ENCODE assay signal across 8 cellular contexts in the genomic region with DNA sequence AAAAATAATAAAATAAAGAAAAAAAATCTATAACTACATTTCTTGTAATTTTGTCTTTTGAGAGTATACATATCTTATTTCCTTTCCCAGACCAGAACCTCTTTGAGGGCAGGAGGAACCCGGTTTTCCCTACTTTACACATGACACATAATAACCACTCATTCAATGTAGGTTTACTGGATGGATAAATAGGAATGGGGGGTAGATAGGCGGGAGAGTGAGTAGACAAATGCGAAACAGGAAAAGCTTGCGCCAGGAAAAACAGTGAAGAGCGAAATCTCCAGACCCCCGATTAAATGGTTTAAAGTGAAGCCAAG. TPM values are rescaled to one million over a fixed set of nuclear protein-coding genes. Genes with fewer than 3 reads are reported as not detected.
DNase-seq lines count a peak whose midpoint lies in the region; ATAC-seq and TF ChIP-seq lines count a peak whose summit lies in the region.
"Had no signal": no experiment of that assay in that cellular context is flagged by ENCODE, and none has a peak within 500 bp of the region (broad histone marks: within the 10 kb centered on the region; RNA-seq: fewer than 3 reads in every experiment).

No MANE protein-coding gene starts in this region.

- H2AK9ac ChIP-seq in IMR-90 (replicated peaks; ENCODE audit: low read depth, low read length, poor library complexity), result peak overlapping the region; percentile 56

- peak overlapping the region; percentile 99 for H3K4ac ChIP-seq in IMR-90 (ENCODE audit: low read depth, low read length)

- H3K9me3 ChIP-seq in IMR-90 (ENCODE audit: control insufficient read depth, insufficient read depth, low read length), result no peaks in the 10 kb centered on the region

- peak overlapping the region; percentile 87 for H4K5ac ChIP-seq in IMR-90 (ENCODE audit: low read depth, low read length)

- peaks cover 36% of the 10 kb centered on the region for H4K20me1 ChIP-seq in IMR-90 (ENCODE audit: insufficient read depth, low read length)

- peak overlapping the region; percentile 88; the same call in 1 of the 2 replicates for H3K23ac ChIP-seq in IMR-90 (ENCODE audit: low read depth, low read length)

- DNase-seq in IMR-90, result no peak
- no peak for DNase-seq in astrocyte of the cerebellum (ENCODE audit: low read depth)
- no peak for DNase-seq in left colon
- no peak for DNase-seq in hypothalamus (lab: John Stamatoyannopoulos, UW)
- DNase-seq in GM10266 (ENCODE audit: extremely low spot score), result no peak
- no peak for DNase-seq in OCI-M2 (lab: John Stamatoyannopoulos, UW; ENCODE audit: unreplicated experiment)

- H3K4me1 ChIP-seq in IMR-90 (ENCODE audit: control insufficient read depth, insufficient read depth, low read length), result no peaks in the 10 kb centered on the region

- H3K4me2 ChIP-seq in IMR-90 (ENCODE audit: low read depth, low read length), result peak overlapping the region; percentile 87

- H4K8ac ChIP-seq in IMR-90 (ENCODE audit: low read depth in 2 of 2, low read length in 2 of 2), result peak overlapping the region; percentile 69 to 99

- H3K27ac ChIP-seq in IMR-90 (ENCODE audit: insufficient read depth, low read length), result peak overlapping the region; percentile 92
- H3K27ac ChIP-seq in temporal lobe (ENCODE audit: low read depth, low read length), result peak overlapping the region; percentile 85

- H2BK120ac ChIP-seq in IMR-90 (ENCODE audit: low read depth, low read length), result no peak overlapping the region

- ATAC-seq in IMR-90 (ENCODE audit: low read depth), result peak; percentile 12
- peak; percentile 11 for ATAC-seq in left colon

- no peak overlapping the region for H2AK5ac ChIP-seq in IMR-90 (ENCODE audit: low read depth, low read length)

- POLR2A ChIA-PET in IMR-90 (lab: Charles Lee; ENCODE audit: unreplicated experiment), result no interaction called here

- H2BK15ac ChIP-seq in IMR-90 (ENCODE audit: low read depth, low read length), result no peak overlapping the region; the same call in 2 of the 3 replicates

- CTCF ChIA-PET in IMR-90 (lab: Yijun Ruan, JAX), result no interaction called here

- H2BK5ac ChIP-seq in IMR-90 (ENCODE audit: low read depth, low read length, poor library complexity, severe bottlenecking), result peak overlapping the region; percentile 99

- in situ Hi-C loops in IMR-90 (cut with MboI; ENCODE audit: low sequenced_read_pairs), result no loop called here
- in situ Hi-C loops in astrocyte of the cerebellum (cut with HindIII; ENCODE audit: low sequenced_read_pairs), result no loop called here

- peak overlapping the region; percentile 95 for H3K56ac ChIP-seq in IMR-90 (ENCODE audit: extremely low read depth, insufficient read depth, low read length)

- no peaks in the 10 kb centered on the region for H3K27me3 ChIP-seq in IMR-90 (ENCODE audit: control insufficient read depth, insufficient read depth, low read length)

- no TSS peak for BruUV-seq in IMR-90 (replicated peaks; lab: Mats Ljungman, UMichigan)

- peak overlapping the region; percentile 99 for H3K14ac ChIP-seq in IMR-90 (replicated peaks; ENCODE audit: low read depth, low read length)

- dilution Hi-C loops in IMR-90 (cut with HindIII; ENCODE audit: low sequenced_read_pairs, unreplicated experiment), result no loop called here

- H3K9me1 ChIP-seq in IMR-90 (ENCODE audit: insufficient read depth, low read length), result peaks cover under 1% of the 10 kb centered on the region

- peak overlapping the region; percentile 97 for H2AFZ ChIP-seq in IMR-90 (replicated peaks; ENCODE audit: low read length, poor library complexity)

- TF ChIP-seq CTCF in IMR-90 (conservative IDR thresholded peaks at IDR 0.05; ENCODE audit: low read depth, low read length) (no peak), astrocyte of the cerebellum (IDR thresholded peaks at IDR 0.05; ENCODE audit: low read depth, low read length, missing control alignments) (no peak), GM10266 (IDR thresholded peaks at IDR 0.05; ENCODE audit: control insufficient read depth, insufficient read depth, low read depth, missing control alignments) (no peak)

- no peaks in the 10 kb centered on the region for H3K36me3 ChIP-seq in IMR-90 (ENCODE audit: control insufficient read depth, insufficient read depth, low read length)

- H3K9ac ChIP-seq in IMR-90 (ENCODE audit: low read depth, low read length), result peak overlapping the region; percentile 94

- peak overlapping the region; percentile 100 for H4K91ac ChIP-seq in IMR-90 (ENCODE audit: insufficient read depth, low read depth, low read length)

- WGBS in IMR-90 (ENCODE audit: extremely low coverage in 2 of 2, insufficient read length in 1 of 2), 2 experiments, result 0% methylated on average over 5 of the region's 6 CpGs; no CpG with 5 or more reads in 1 of the 2 experiments

- peak overlapping the region; percentile 84 for H3K4me3 ChIP-seq in IMR-90 (ENCODE audit: insufficient read depth, low read depth, low read length)
- peak overlapping the region; percentile 73 for H3K4me3 ChIP-seq in astrocyte of the cerebellum (ENCODE audit: low read depth, low read length)

- intact Hi-C loops in IMR-90 (cut with micrococcal nuclease), result loop anchor here (5.0 to 10.0 kb wide), 2 partner anchors 70 to 658 kb away; a partner anchor contains a TSS
- intact Hi-C loops in left colon (cut with DNase I, micrococcal nuclease), result no loop called here

- no peak overlapping the region for H2BK20ac ChIP-seq in IMR-90 (ENCODE audit: low read depth, low read length)

- TF ChIP-seq POLR2A in IMR-90 (IDR thresholded peaks at IDR 0.05; ENCODE audit: low read depth, low read length), result no peak

- TF ChIP-seq RAD21 in IMR-90 (IDR thresholded peaks at IDR 0.05; ENCODE audit: low read length), result no peak

- peak overlapping the region; percentile 31; the same call in 1 of the 2 replicates for H3K18ac ChIP-seq in IMR-90 (ENCODE audit: low read depth, low read length)

- peaks cover 10 to 41% of the 10 kb centered on the region in 2 experiments; a peak in 3 of 4 replicates for H3K79me1 ChIP-seq in IMR-90 (ENCODE audit: low read depth in 1 of 2, low read length in 2 of 2)

TF ChIP-seq in IMR-90, 13 proteins besides CTCF, POLR2A, EP300 and RAD21:
- no peak for TF ChIP-seq BHLHE40 (IDR thresholded peaks at IDR 0.05; ENCODE audit: low read depth, low read length)
- TF ChIP-seq MXI1 (IDR thresholded peaks at IDR 0.05; ENCODE audit: borderline replicate concordance, low read depth, low read length), result no peak
- TF ChIP-seq CHD1 (IDR thresholded peaks at IDR 0.05; ENCODE audit: low read depth, low read length), result no peak
- TF ChIP-seq RFX5 (IDR thresholded peaks at IDR 0.05; ENCODE audit: low read depth, low read length), result no peak
- no peak for TF ChIP-seq CEBPB (IDR thresholded peaks at IDR 0.05; ENCODE audit: low read depth, low read length)
- no peak for TF ChIP-seq RCOR1 (IDR thresholded peaks at IDR 0.05; ENCODE audit: insufficient replicate concordance, low read length)
- TF ChIP-seq, protein P1, sequence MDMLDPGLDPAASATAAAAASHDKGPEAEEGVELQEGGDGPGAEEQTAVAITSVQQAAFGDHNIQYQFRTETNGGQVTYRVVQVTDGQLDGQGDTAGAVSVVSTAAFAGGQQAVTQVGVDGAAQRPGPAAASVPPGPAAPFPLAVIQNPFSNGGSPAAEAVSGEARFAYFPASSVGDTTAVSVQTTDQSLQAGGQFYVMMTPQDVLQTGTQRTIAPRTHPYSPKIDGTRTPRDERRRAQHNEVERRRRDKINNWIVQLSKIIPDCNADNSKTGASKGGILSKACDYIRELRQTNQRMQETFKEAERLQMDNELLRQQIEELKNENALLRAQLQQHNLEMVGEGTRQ (IDR thresholded peaks at IDR 0.05; ENCODE audit: low read depth, low read length), result no peak
- TF ChIP-seq NFE2L2 (IDR thresholded peaks at IDR 0.05; ENCODE audit: low read depth, low read length), result no peak
- no peak for TF ChIP-seq FOS (IDR thresholded peaks at IDR 0.05; ENCODE audit: low read depth, low read length)
- no peak for TF ChIP-seq MAZ (IDR thresholded peaks at IDR 0.05; ENCODE audit: borderline replicate concordance, low read depth, low read length)
- TF ChIP-seq, protein P2, sequence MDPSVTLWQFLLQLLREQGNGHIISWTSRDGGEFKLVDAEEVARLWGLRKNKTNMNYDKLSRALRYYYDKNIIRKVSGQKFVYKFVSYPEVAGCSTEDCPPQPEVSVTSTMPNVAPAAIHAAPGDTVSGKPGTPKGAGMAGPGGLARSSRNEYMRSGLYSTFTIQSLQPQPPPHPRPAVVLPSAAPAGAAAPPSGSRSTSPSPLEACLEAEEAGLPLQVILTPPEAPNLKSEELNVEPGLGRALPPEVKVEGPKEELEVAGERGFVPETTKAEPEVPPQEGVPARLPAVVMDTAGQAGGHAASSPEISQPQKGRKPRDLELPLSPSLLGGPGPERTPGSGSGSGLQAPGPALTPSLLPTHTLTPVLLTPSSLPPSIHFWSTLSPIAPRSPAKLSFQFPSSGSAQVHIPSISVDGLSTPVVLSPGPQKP (IDR thresholded peaks at IDR 0.05; ENCODE audit: borderline replicate concordance, low read depth, low read length), result no peak
- no peak for TF ChIP-seq SMC3 (IDR thresholded peaks at IDR 0.05; ENCODE audit: low read depth, low read length)
- TF ChIP-seq MAFK (IDR thresholded peaks at IDR 0.05; ENCODE audit: low read depth, low read length), result no peak

RNA-seq across cellular contexts. Expression of a gene that starts 0.5 kb away (rescaled TPM):
- total RNA-seq in IMR-90 (2012; rRNA removed) (65.8 and 75.6 TPM in 2 replicates), left colon (10 to 100 TPM; 49.5 to 49.8 TPM), temporal lobe (37.1 TPM)
- polyA plus RNA-seq in IMR-90 (2012; rRNA removed), result 59.5 and 63.4 TPM in 2 replicates
- polyA plus RNA-seq in IMR-90 (2012; cell fraction: cytosol; rRNA removed), result 33.4 and 53.7 TPM in 2 replicates
- polyA plus RNA-seq in IMR-90 (2012; cell fraction: nucleus; rRNA removed; ENCODE audit: low replicate concordance), result 37.6 and 83.5 TPM in 2 replicates

RNA-seq across cellular contexts. Expression of a gene that starts 56.6 kb away (rescaled TPM):
- total RNA-seq in IMR-90 (2012; rRNA removed), result not detected in 2 replicates
- not detected in 2 replicates for polyA plus RNA-seq in IMR-90 (2012; rRNA removed)
- polyA plus RNA-seq in IMR-90 (2012; cell fraction: cytosol; rRNA removed), result not detected in 2 replicates
- not detected in 2 replicates for polyA plus RNA-seq in IMR-90 (2012; cell fraction: nucleus; rRNA removed; ENCODE audit: low replicate concordance)
- not detected for total RNA-seq in left colon
- total RNA-seq in temporal lobe, result 4.2 TPM
- total RNA-seq: LHCN-M2 had no signal
